In the genomic region with DNA sequence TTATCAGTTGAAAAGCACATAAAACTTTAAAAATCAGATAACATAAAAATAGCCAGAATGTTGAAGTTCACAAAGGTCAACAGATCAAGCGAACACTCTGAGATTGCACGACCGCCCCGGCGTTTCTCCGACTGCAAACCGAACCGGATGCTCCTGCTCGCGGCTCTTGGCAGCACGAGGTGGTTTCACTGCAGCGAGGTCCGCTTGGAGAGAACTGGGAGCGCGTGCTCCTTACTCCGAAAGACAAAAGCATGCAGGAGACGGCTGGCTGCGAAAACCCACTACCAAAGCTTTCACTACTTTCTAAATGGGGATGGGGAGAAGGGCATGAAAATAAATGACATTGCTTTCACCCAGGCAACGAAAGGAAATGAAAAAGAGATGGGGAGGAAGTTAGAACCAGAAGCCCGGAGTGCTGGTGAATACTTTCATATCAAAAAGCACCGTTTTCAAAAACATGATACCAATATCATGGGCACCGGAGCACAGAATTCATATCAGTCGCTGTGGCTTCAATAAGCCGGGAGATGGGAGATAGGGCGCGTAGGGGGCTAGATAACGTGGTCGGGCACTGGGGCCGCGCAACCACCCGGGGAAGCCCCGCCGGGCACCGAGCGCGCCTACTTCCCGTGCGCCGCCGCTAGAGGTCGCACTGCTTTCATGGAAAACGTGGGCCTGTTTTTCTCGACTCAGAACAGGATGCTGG, we compare ENCODE assay signal across 8 cellular contexts. TPM values are rescaled to one million over a fixed set of nuclear protein-coding genes. Genes with fewer than 3 reads are reported as not detected.
DNase-seq lines count a peak whose midpoint lies in the region; ATAC-seq and TF ChIP-seq lines count a peak whose summit lies in the region.

No MANE protein-coding gene starts in this region.

- WGBS in right lobe of liver (ENCODE audit: insufficient coverage, low coverage, low lambda C conversion rate, missing lambda C conversion rate), result 0% methylated on average over 37 of the region's 43 CpGs

- intact Hi-C loops in right lobe of liver (cut with DNase I), result no loop called here

- H3K4me3 ChIP-seq in right lobe of liver, result peak overlapping the region; percentile 41 to 55 (median 42)

- peak; percentile 90 to 99 (median 98) for TF ChIP-seq CTCF in right lobe of liver (IDR thresholded peaks at IDR 0.05)

- in situ Hi-C loops in ACHN (cut with HindIII; ENCODE audit: low pct_ligation_motif_present, low pct_unique_long_range_greater_than_20kb, low sequenced_read_pairs), result loop anchor here (25.0 kb wide), 1 partner anchor 426 kb away; a partner anchor contains a TSS

- no peaks in the 10 kb centered on the region for H3K36me3 ChIP-seq in right lobe of liver

- no peaks in the 10 kb centered on the region for H3K27me3 ChIP-seq in right lobe of liver

- ATAC-seq in GM18519 (IDR thresholded peaks at IDR 0.05; ENCODE audit: low FRiP score, unreplicated experiment), result peak; percentile 59
- ATAC-seq in HG03139 (IDR thresholded peaks at IDR 0.05; ENCODE audit: unreplicated experiment), result peak; percentile 59
- ATAC-seq in right lobe of liver, result peak; percentile 93 to 99 (median 96)

- no peak for TF ChIP-seq POLR2A in right lobe of liver (IDR thresholded peaks at IDR 0.05)

- DNase-seq in ACHN, result peak; percentile 54
- DNase-seq in NCI-H460 (ENCODE audit: extremely low read depth, low read depth), result peak; percentile 62
- peak; percentile 86 for DNase-seq in activated CD4-positive, alpha-beta T cell treated with anti-CD3 and anti-CD28 coated beads, Interleukin-2, amount 50 U/mL, for 1 hour
- peak; percentile 29 to 67 for DNase-seq in dermis microvascular lymphatic vessel endothelial cell (ENCODE audit: low read depth in 2 of 2)
- DNase-seq in right lobe of liver, result peak; percentile 75 to 78 (median 75)
- peak; percentile 89 for DNase-seq in stimulated activated CD4-positive, alpha-beta T cell treated with anti-CD3 and anti-CD28 coated beads, Interleukin-4, amount 100 ng/mL, for 1 hour

- H3K9me3 ChIP-seq in right lobe of liver, result no peaks in the 10 kb centered on the region

- no peaks in the 10 kb centered on the region for H3K4me1 ChIP-seq in right lobe of liver

- no peak overlapping the region for H3K27ac ChIP-seq in right lobe of liver

RNA-seq across cellular contexts. Expression of a gene that starts 8.3 kb away (rescaled TPM):
- not detected in 2 replicates for total RNA-seq in NCI-H460 (2014; rRNA removed; shearing (Covaris generic))
- not detected in 2 replicates for polyA plus RNA-seq in NCI-H460 (2014; cell fraction: nucleus; rRNA removed)
- not detected in 2 replicates for total RNA-seq in dermis microvascular lymphatic vessel endothelial cell
- total RNA-seq in right lobe of liver, result not detected
